In the genomic region with DNA sequence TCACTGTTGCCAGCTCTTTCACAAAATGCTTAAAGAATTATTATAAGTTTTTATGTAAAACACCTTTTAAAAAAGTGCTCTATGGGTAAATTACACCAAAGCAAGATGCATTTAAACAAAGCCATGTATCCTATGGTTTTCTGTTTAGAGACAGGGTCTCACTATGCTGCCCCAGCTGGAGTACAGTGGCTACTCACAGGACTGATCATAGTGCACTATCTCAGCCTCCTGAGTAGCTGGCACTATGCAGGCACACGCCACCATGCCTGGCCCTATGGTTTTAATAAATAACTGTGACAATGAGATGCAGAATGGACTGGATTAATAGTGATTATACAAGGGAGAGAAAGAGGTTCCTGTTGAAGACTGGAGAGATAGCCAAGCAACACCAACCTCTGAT, we compare ENCODE assay signal across 34 cellular contexts. TPM values are rescaled to one million over a fixed set of nuclear protein-coding genes. Genes with fewer than 3 reads are reported as not detected.
DNase-seq lines count a peak whose midpoint lies in the region; ATAC-seq and TF ChIP-seq lines count a peak whose summit lies in the region.
"Had no signal": no experiment of that assay in that cellular context is flagged by ENCODE, and none has a peak within 500 bp of the region (broad histone marks: within the 10 kb centered on the region; RNA-seq: fewer than 3 reads in every experiment).

No MANE protein-coding gene starts in this region.

- no peak for DNase-seq in activated T-cell treated with anti-CD3 and anti-CD28 coated beads, Interleukin-2, amount 50 U/mL, for 24 hours
- DNase-seq in activated T-cell treated with anti-CD3 and anti-CD28 coated beads, Interleukin-2, amount 50 U/mL, for 4 hours: no peak
- DNase-seq in PC-3: no peak
- DNase-seq in smooth muscle cell (lab: John Stamatoyannopoulos, UW; ENCODE audit: unreplicated experiment): no peak
- no peak for DNase-seq in AML-193 (lab: John Stamatoyannopoulos, UW)
- DNase-seq in NCI-H2227 treated with DMSO at 0.1 percent for 48 hours (lab: John Stamatoyannopoulos, UW): no peak
- DNase-seq: activated CD4-positive, alpha-beta T cell treated with anti-CD3 and anti-CD28 coated beads, Interleukin-2, amount 50 U/mL, for 1 hour; activated naive CD4-positive, alpha-beta T cell treated with Interleukin-2 at 50 U/mL for 16 hours; activated T-cell treated with anti-CD3 and anti-CD28 coated beads, Interleukin-2, amount 50 U/mL, for 48 hours; amniotic stem cell; Calu3; caudate nucleus; DMS79; kidney; lower lobe of right lung; midbrain; MM.1S; naive thymus-derived CD4-positive, alpha-beta T cell; NCI-H2029 treated with DMSO at 0.1 percent for 48 hours; NCI-H526 treated with DMSO at 0.1 percent for 48 hours; NK-92 treated with Interleukin-12 subunit alpha and Interleukin-12 subunit beta, amount 100 ng/mL, for 24 hours; PC-9; SHP77; stimulated activated CD4-positive, alpha-beta T cell treated with anti-CD3 and anti-CD28 coated beads, Interleukin-15, amount 100 ng/mL, for 24 hours; stimulated activated CD4-positive, alpha-beta T cell treated with anti-CD3 and anti-CD28 coated beads, Interleukin-4, amount 100 ng/mL, for 4 hours; SW 1271; T-helper 9 cell; WERI-Rb-1 had no signal

- CTCF ChIA-PET in PC-3 (lab: Charles Lee): no interaction called here

- H3K4me2 ChIP-seq in PC-3 (ENCODE audit: low read length): no peak overlapping the region
- H3K4me2 ChIP-seq in smooth muscle cell: no peak overlapping the region
- H3K4me2 ChIP-seq: PC-9 had no signal

- ATAC-seq in activated T-cell treated with anti-CD3 and anti-CD28 coated beads, Interleukin-2, amount 50 U/mL, for 4 hours: no peak
- ATAC-seq in PC-3 (peak; percentile 50), gastroesophageal sphincter (no peak)
- no peak for ATAC-seq in activated T-helper 17 cell treated with anti-CD3 and anti-CD28 coated beads, Interleukin-2, amount 50 U/mL, for 72 hours (replicated peaks)
- ATAC-seq: naive thymus-derived CD4-positive, alpha-beta T cell; stimulated activated memory B cell treated with anti-CD40 and anti-IgM and Interleukin-4, amounts not matched to agents 10 μg/mL and 1 μg/mL and 100 μg/mL, for 72 hours had no signal

- H3K9me3 Mint-ChIP-seq in activated T-cell treated with anti-CD3 and anti-CD28 coated beads, Interleukin-2, amount 50 U/mL, for 24 hours: no peaks in the 10 kb centered on the region
- H3K9me3 Mint-ChIP-seq in activated T-cell treated with anti-CD3 and anti-CD28 coated beads, Interleukin-2, amount 50 U/mL, for 4 hours: no peaks in the 10 kb centered on the region
- H3K9me3 Mint-ChIP-seq in activated T-helper 17 cell treated with anti-CD3 and anti-CD28 coated beads, Interleukin-2, amount 50 U/mL, for 72 hours: no peaks in the 10 kb centered on the region
- H3K9me3 Mint-ChIP-seq: stimulated activated memory B cell treated with anti-CD40 and anti-IgM and Interleukin-4, amounts not matched to agents 10 μg/mL and 1 μg/mL and 100 μg/mL, for 72 hours had no signal

- H3K36me3 ChIP-seq in PC-3 (ENCODE audit: low read depth, low read length) (peaks cover 8% of the 10 kb centered on the region; the same call in 1 of the 2 replicates), gastroesophageal sphincter (peaks cover 0 to 4% of the 10 kb centered on the region in 2 donors), smooth muscle cell (ENCODE audit: low read depth) (no peaks in the 10 kb centered on the region)
- H3K36me3 ChIP-seq: lower lobe of right lung, neutrophil, vagina had no signal

- H4K20me1 ChIP-seq in PC-3 (ENCODE audit: low read length) (no peaks in the 10 kb centered on the region), smooth muscle cell (ENCODE audit: low read depth) (peaks cover 65% of the 10 kb centered on the region)

- H3K27ac Mint-ChIP-seq in activated T-cell treated with anti-CD3 and anti-CD28 coated beads, Interleukin-2, amount 50 U/mL, for 24 hours: peak overlapping the region; percentile 44
- H3K27ac Mint-ChIP-seq in activated T-helper 17 cell treated with anti-CD3 and anti-CD28 coated beads, Interleukin-2, amount 50 U/mL, for 72 hours: no peak overlapping the region
- H3K27ac Mint-ChIP-seq: progenitor cell of endocrine pancreas; stimulated activated memory B cell treated with anti-CD40 and anti-IgM and Interleukin-4, amounts not matched to agents 10 μg/mL and 1 μg/mL and 100 μg/mL, for 72 hours had no signal

- H3K4me1 Mint-ChIP-seq in activated T-cell treated with anti-CD3 and anti-CD28 coated beads, Interleukin-2, amount 50 U/mL, for 24 hours (ENCODE audit: low read depth): peaks cover 63% of the 10 kb centered on the region
- peaks cover 37% of the 10 kb centered on the region for H3K4me1 Mint-ChIP-seq in activated T-cell treated with anti-CD3 and anti-CD28 coated beads, Interleukin-2, amount 50 U/mL, for 4 hours (ENCODE audit: low read depth)
- peaks cover 10% of the 10 kb centered on the region for H3K4me1 Mint-ChIP-seq in activated T-helper 17 cell treated with anti-CD3 and anti-CD28 coated beads, Interleukin-2, amount 50 U/mL, for 72 hours

- no peak overlapping the region for H3K4me3 Mint-ChIP-seq in activated T-cell treated with anti-CD3 and anti-CD28 coated beads, Interleukin-2, amount 50 U/mL, for 24 hours
- no peak overlapping the region for H3K4me3 Mint-ChIP-seq in activated T-cell treated with anti-CD3 and anti-CD28 coated beads, Interleukin-2, amount 50 U/mL, for 4 hours
- H3K4me3 Mint-ChIP-seq in activated T-helper 17 cell treated with anti-CD3 and anti-CD28 coated beads, Interleukin-2, amount 50 U/mL, for 72 hours: no peak overlapping the region
- H3K4me3 Mint-ChIP-seq: naive thymus-derived CD4-positive, alpha-beta T cell; stimulated activated memory B cell treated with anti-CD40 and anti-IgM and Interleukin-4, amounts not matched to agents 10 μg/mL and 1 μg/mL and 100 μg/mL, for 72 hours had no signal

- H3K27me3 Mint-ChIP-seq in activated T-cell treated with anti-CD3 and anti-CD28 coated beads, Interleukin-2, amount 50 U/mL, for 24 hours: no peaks in the 10 kb centered on the region
- H3K27me3 Mint-ChIP-seq in activated T-cell treated with anti-CD3 and anti-CD28 coated beads, Interleukin-2, amount 50 U/mL, for 4 hours (ENCODE audit: low read depth): no peaks in the 10 kb centered on the region
- H3K27me3 Mint-ChIP-seq in activated T-helper 17 cell treated with anti-CD3 and anti-CD28 coated beads, Interleukin-2, amount 50 U/mL, for 72 hours: no peaks in the 10 kb centered on the region
- H3K27me3 Mint-ChIP-seq: naive thymus-derived CD4-positive, alpha-beta T cell; progenitor cell of endocrine pancreas; stimulated activated memory B cell treated with anti-CD40 and anti-IgM and Interleukin-4, amounts not matched to agents 10 μg/mL and 1 μg/mL and 100 μg/mL, for 72 hours had no signal

- peaks cover 59% of the 10 kb centered on the region for H3K79me2 ChIP-seq in PC-3 (ENCODE audit: low read length)
- peaks cover 79% of the 10 kb centered on the region for H3K79me2 ChIP-seq in smooth muscle cell (ENCODE audit: low read depth)

- no peaks in the 10 kb centered on the region for H3K9me2 ChIP-seq in PC-3 (replicated peaks; ENCODE audit: low read length)

- H3K4me3 ChIP-seq in PC-3 (ENCODE audit: low read length) (no peak overlapping the region), gastroesophageal sphincter (no peak overlapping the region), smooth muscle cell (no peak overlapping the region)
- H3K4me3 ChIP-seq: lower lobe of right lung, PC-9, vagina had no signal

- H3K27me3 ChIP-seq in PC-3 (ENCODE audit: low read length): no peaks in the 10 kb centered on the region
- H3K27me3 ChIP-seq in gastroesophageal sphincter: no peaks in the 10 kb centered on the region
- no peaks in the 10 kb centered on the region for H3K27me3 ChIP-seq in smooth muscle cell (ENCODE audit: low read depth)
- H3K27me3 ChIP-seq: neutrophil, vagina had no signal

- TF ChIP-seq EP300 in gastroesophageal sphincter (IDR thresholded peaks at IDR 0.05): no peak

- H3K27ac ChIP-seq in PC-3 (ENCODE audit: low read length): no peak overlapping the region
- peak overlapping the region in 3 of 4 donors; percentile 68 to 91 (median 89) for H3K27ac ChIP-seq in gastroesophageal sphincter
- peak overlapping the region; percentile 37 for H3K27ac ChIP-seq in smooth muscle cell (ENCODE audit: low read depth)
- H3K27ac ChIP-seq: lower lobe of right lung, neutrophil, PC-9, WERI-Rb-1 had no signal

- 100% methylated on average over 1 of the region's 1 CpG for WGBS in gastroesophageal sphincter (ENCODE audit: low coverage in 1 of 2), 2 donors
- 96% methylated on average over 1 of the region's 1 CpG for WGBS in smooth muscle cell (ENCODE audit: low lambda C conversion rate)

- TF ChIP-seq POLR2A in gastroesophageal sphincter (IDR thresholded peaks at IDR 0.05): no peak

- TF ChIP-seq CTCF in PC-3 (conservative IDR thresholded peaks at IDR 0.05; ENCODE audit: low read depth, low read length): no peak
- no peak for TF ChIP-seq CTCF in gastroesophageal sphincter (IDR thresholded peaks at IDR 0.05)
- no peak for TF ChIP-seq CTCF in smooth muscle cell (IDR thresholded peaks at IDR 0.05; ENCODE audit: borderline replicate concordance, insufficient read depth, poor library complexity, severe bottlenecking)

- no peaks in the 10 kb centered on the region for H3K9me3 ChIP-seq in PC-3 (ENCODE audit: low read length)
- no peaks in the 10 kb centered on the region for H3K9me3 ChIP-seq in gastroesophageal sphincter
- H3K9me3 ChIP-seq in smooth muscle cell (replicated peaks; ENCODE audit: low read depth): no peaks in the 10 kb centered on the region
- H3K9me3 ChIP-seq: lower lobe of right lung, neutrophil, vagina had no signal

- POLR2A ChIA-PET in PC-3 (lab: Charles Lee; ENCODE audit: unreplicated experiment): interaction anchor here (0.6 to 1.1 kb wide), 3 partner anchors 9 to 425 kb away, joined by 3 to 7 read pairs (median 5); partner anchors contain the start of gene FAM117A

- H3K36me3 Mint-ChIP-seq in activated T-cell treated with anti-CD3 and anti-CD28 coated beads, Interleukin-2, amount 50 U/mL, for 24 hours (ENCODE audit: low read depth): peaks cover 65% of the 10 kb centered on the region
- H3K36me3 Mint-ChIP-seq in activated T-cell treated with anti-CD3 and anti-CD28 coated beads, Interleukin-2, amount 50 U/mL, for 4 hours (ENCODE audit: insufficient read depth): peaks cover 20% of the 10 kb centered on the region
- H3K36me3 Mint-ChIP-seq in activated T-helper 17 cell treated with anti-CD3 and anti-CD28 coated beads, Interleukin-2, amount 50 U/mL, for 72 hours (ENCODE audit: low read depth): peaks cover 69% of the 10 kb centered on the region

- H3K9ac ChIP-seq in PC-3 (ENCODE audit: low read length) (no peak overlapping the region), smooth muscle cell (ENCODE audit: low read depth) (no peak overlapping the region)

- no TSS peak for BruUV-seq in PC-3 (replicated peaks; lab: Mats Ljungman, UMichigan)

- intact Hi-C loops in PC-3 (cut with micrococcal nuclease): loop anchor here (5.0 kb wide), 2 partner anchors 40 to 65 kb away; partner anchors contain the start of gene SPOP

- H3K4me1 ChIP-seq in PC-3 (ENCODE audit: insufficient read depth, low read length): peaks cover 13% of the 10 kb centered on the region
- H3K4me1 ChIP-seq in gastroesophageal sphincter: peaks cover 17 to 96% (median 30%) of the 10 kb centered on the region in 3 donors
- H3K4me1 ChIP-seq in smooth muscle cell (ENCODE audit: low read depth): peaks cover 23% of the 10 kb centered on the region

- H3F3A ChIP-seq in PC-3 (ENCODE audit: low read length, unreplicated experiment) (no peaks in the 10 kb centered on the region), smooth muscle cell (ENCODE audit: low read depth) (no peaks in the 10 kb centered on the region)

- no peak overlapping the region for H2AFZ ChIP-seq in PC-3 (ENCODE audit: low read length)
- H2AFZ ChIP-seq in smooth muscle cell (ENCODE audit: low read depth): no peak overlapping the region
- H2AFZ ChIP-seq: PC-9 had no signal

RNA-seq across cellular contexts. Expression of gene SPOP, which starts 40.2 kb away (rescaled TPM):
- total RNA-seq in activated T-cell treated with anti-CD3 and anti-CD28 coated beads, Interleukin-2, amount 50 U/mL, for 4 hours: 10 to 100 TPM; 61.4 to 78.1 (median 71.9) TPM
- total RNA-seq in PC-3 (2014; rRNA removed) (52.9 and 54.7 TPM in 2 replicates), gastroesophageal sphincter (100 to 1,000 TPM; 159 to 268 (median 176) TPM), smooth muscle cell (36.5 and 55.0 TPM in 2 replicates)
- 54.9 and 69.8 TPM in 2 replicates for polyA plus RNA-seq in smooth muscle cell
- total RNA-seq in activated T-helper 17 cell treated with anti-CD3 and anti-CD28 coated beads, Interleukin-2, amount 50 U/mL, for 72 hours: 10 to 100 TPM; 62.3 to 66.8 TPM
